Comparison of ENCODE assay signal across 21 cellular contexts in genomic region chr22:29738118-29738815, GRCh38. TPM values are rescaled to one million over a fixed set of nuclear protein-coding genes. Genes with fewer than 3 reads are reported as not detected.
DNase-seq lines count a peak whose midpoint lies in the region; ATAC-seq and TF ChIP-seq lines count a peak whose summit lies in the region.
"Had no signal": no experiment of that assay in that cellular context is flagged by ENCODE, and none has a peak within 500 bp of the region (broad histone marks: within the 10 kb centered on the region; RNA-seq: fewer than 3 reads in every experiment).

No MANE protein-coding gene starts in this region.

- H3K36me3 ChIP-seq in right atrium auricular region = peaks cover 18% of the 10 kb centered on the region
- H3K36me3 ChIP-seq: HAP-1 had no signal

- no peak overlapping the region for H3K27ac ChIP-seq in right atrium auricular region
- H3K27ac ChIP-seq: 22Rv1, A549 had no signal

- TF ChIP-seq EP300 in Ishikawa (IDR thresholded peaks at IDR 0.05; ENCODE audit: borderline replicate concordance) = no peak

- H3K4me3 ChIP-seq in right atrium auricular region = no peak overlapping the region
- H3K4me3 ChIP-seq: A549, HAP-1 had no signal

- no peak for ATAC-seq in Right ventricle myocardium inferior
- ATAC-seq in HG03045 (IDR thresholded peaks at IDR 0.05; ENCODE audit: unreplicated experiment) = no peak
- no peak for ATAC-seq in GM21367 (IDR thresholded peaks at IDR 0.05; ENCODE audit: unreplicated experiment)
- ATAC-seq: A549 had no signal

- H3K27me3 ChIP-seq in right atrium auricular region = no peaks in the 10 kb centered on the region

- H3K9me3 ChIP-seq in right atrium auricular region = no peaks in the 10 kb centered on the region
- H3K9me3 ChIP-seq: A549, HAP-1 had no signal

- no peak for TF ChIP-seq CTCF in right atrium auricular region (IDR thresholded peaks at IDR 0.05)

- DNase-seq in Right ventricle myocardium inferior (ENCODE audit: missing footprints) = peak; percentile 42
- no peak for DNase-seq in right atrium auricular region (ENCODE audit: low spot score)
- DNase-seq in cerebellum (ENCODE audit: low spot score) = peak; percentile 70
- DNase-seq in NCI-H524 (lab: John Stamatoyannopoulos, UW) = no peak
- DNase-seq: AML-193; CD8-positive, alpha-beta memory T cell; COR-L47; DMS 273 treated with DMSO at 0.1 percent for 48 hours; DMS53; DND-41; EL; GDM1; IMR-90; Karpas-422; KBM-7 had no signal

- no peak for TF ChIP-seq RAD21 in Ishikawa (IDR thresholded peaks at IDR 0.05; ENCODE audit: low read depth)

- intact Hi-C loops in Right ventricle myocardium inferior (cut with DNase I) = no loop called here

- no peaks in the 10 kb centered on the region for H3K4me1 ChIP-seq in right atrium auricular region
- H3K4me1 ChIP-seq: A549, HAP-1 had no signal

TF ChIP-seq in Ishikawa, 13 proteins besides CTCF, POLR2A, EP300 and RAD21:
- TF ChIP-seq CREB1 (IDR thresholded peaks at IDR 0.05; ENCODE audit: low read depth) = no peak
- TF ChIP-seq ZBTB7A (IDR thresholded peaks at IDR 0.05; ENCODE audit: low read depth) = peak; percentile 71

RNA-seq across cellular contexts. Expression of gene CABP7, which starts 18.5 kb away (rescaled TPM):
- total RNA-seq in Right ventricle myocardium inferior (not detected), right atrium auricular region (not detected), cerebellum (12.5 TPM)

RNA-seq across cellular contexts. Expression of gene ZMAT5, which starts 28.5 kb away (rescaled TPM):
- total RNA-seq in Right ventricle myocardium inferior (21.7 TPM), right atrium auricular region (10 to 100 TPM; 17.0 to 22.9 TPM), cerebellum (9.3 TPM)

RNA-seq across cellular contexts. Expression of gene UQCR10, which starts 28.9 kb away (rescaled TPM):
- total RNA-seq in Right ventricle myocardium inferior (381 TPM), right atrium auricular region (100 to 1,000 TPM; 125 to 137 TPM), cerebellum (40.3 TPM)

Comparison
In these comparisons a context has a peak if more than half of its experiments do, and no peak if none do; other contexts are left out.
1. DNase-seq: peak in Right ventricle myocardium inferior (single experiment) and cerebellum (single experiment); none in right atrium auricular region (single experiment) and NCI-H524 (0 of 2).
2. RNA of gene CABP7, which starts 18.5 kb away (total RNA-seq): 12.5 TPM in cerebellum (single experiment); not detected in Right ventricle myocardium inferior (single experiment) and not detected in right atrium auricular region; every median in the first group is over 10 times any median in the second.